Comparison of ENCODE assay signal across 25 cellular contexts in the genomic region with DNA sequence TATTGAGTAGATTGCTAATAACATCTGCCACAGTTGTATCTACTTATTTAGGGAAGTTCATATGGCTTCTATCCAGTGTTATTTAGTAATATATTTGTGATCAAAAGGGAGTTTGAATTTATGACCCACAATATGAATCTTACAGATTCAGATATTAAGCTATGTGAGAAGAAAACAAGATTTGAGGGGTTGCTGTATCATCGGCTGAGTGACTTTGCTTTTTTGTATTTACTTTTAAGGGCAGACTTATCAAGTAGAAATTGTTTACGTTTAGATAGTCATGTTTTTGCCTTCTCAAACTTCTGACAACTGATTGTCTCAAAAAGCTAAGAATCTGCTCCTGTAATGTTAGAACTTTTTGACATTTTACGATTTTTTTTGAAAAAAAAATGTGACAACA.
"Had no signal": no experiment of that assay in that cellular context is flagged by ENCODE, and none has a peak within 500 bp of the region (broad histone marks: within the 10 kb centered on the region; RNA-seq: fewer than 3 reads in every experiment).

No MANE protein-coding gene starts in this region.

- H3K36me3 Mint-ChIP-seq: naive B cell had no signal

- ATAC-seq: effector memory CD8-positive, alpha-beta T cell; esophagus mucosa; gastrocnemius medialis; heart right ventricle; left cardiac atrium; left lung; left ventricle myocardium superior; lower lobe of right lung; mucosa of descending colon; naive thymus-derived CD8-positive, alpha-beta T cell had no signal

- H3K27ac Mint-ChIP-seq: effector memory CD8-positive, alpha-beta T cell; immature natural killer cell; mesothelial cell of epicardium; naive thymus-derived CD8-positive, alpha-beta T cell had no signal

- H3K9me3 Mint-ChIP-seq: effector memory CD8-positive, alpha-beta T cell; immature natural killer cell; mesothelial cell of epicardium; naive B cell; naive thymus-derived CD8-positive, alpha-beta T cell had no signal

- H3K4me1 Mint-ChIP-seq: immature natural killer cell had no signal

- H3K27ac ChIP-seq: coronary artery, esophagus squamous epithelium, gastrocnemius medialis, heart right ventricle, left lung, lower lobe of right lung had no signal

- H3K9me3 ChIP-seq: esophagus squamous epithelium, gastrocnemius medialis, heart right ventricle, left lung, lower lobe of right lung, mucosa of descending colon had no signal

- H3K27me3 ChIP-seq: esophagus squamous epithelium, gastrocnemius medialis, heart right ventricle, left lung had no signal

- H3K36me3 ChIP-seq: gastrocnemius medialis had no signal

- DNase-seq: effector CD8-positive, alpha-beta T cell; effector memory CD8-positive, alpha-beta T cell; esophagus squamous epithelium; foreskin fibroblast; foreskin melanocyte; gastrocnemius medialis; glutamatergic neuron; head of caudate nucleus; heart right ventricle; hypothalamus; immature natural killer cell; left cardiac atrium; left lung; left ventricle myocardium superior; lower lobe of right lung; mesenchymal stem cell; mucosa of descending colon; naive B cell; naive thymus-derived CD8-positive, alpha-beta T cell had no signal

- H3K4me3 ChIP-seq: coronary artery, esophagus squamous epithelium, gastrocnemius medialis, heart right ventricle, left lung, lower lobe of right lung, mucosa of descending colon had no signal

- H3K27me3 Mint-ChIP-seq: effector memory CD8-positive, alpha-beta T cell; naive B cell; naive thymus-derived CD8-positive, alpha-beta T cell had no signal

- H3K4me1 ChIP-seq: esophagus squamous epithelium, gastrocnemius medialis, heart right ventricle, lower lobe of right lung had no signal

- H3K4me3 Mint-ChIP-seq: effector memory CD8-positive, alpha-beta T cell; immature natural killer cell; mesothelial cell of epicardium; naive B cell; naive thymus-derived CD8-positive, alpha-beta T cell had no signal

- FAIRE-seq: colon, endothelial cell of umbilical vein, keratinocyte had no signal
